Comparison of ENCODE assay signal across 25 cellular contexts in the genomic region with DNA sequence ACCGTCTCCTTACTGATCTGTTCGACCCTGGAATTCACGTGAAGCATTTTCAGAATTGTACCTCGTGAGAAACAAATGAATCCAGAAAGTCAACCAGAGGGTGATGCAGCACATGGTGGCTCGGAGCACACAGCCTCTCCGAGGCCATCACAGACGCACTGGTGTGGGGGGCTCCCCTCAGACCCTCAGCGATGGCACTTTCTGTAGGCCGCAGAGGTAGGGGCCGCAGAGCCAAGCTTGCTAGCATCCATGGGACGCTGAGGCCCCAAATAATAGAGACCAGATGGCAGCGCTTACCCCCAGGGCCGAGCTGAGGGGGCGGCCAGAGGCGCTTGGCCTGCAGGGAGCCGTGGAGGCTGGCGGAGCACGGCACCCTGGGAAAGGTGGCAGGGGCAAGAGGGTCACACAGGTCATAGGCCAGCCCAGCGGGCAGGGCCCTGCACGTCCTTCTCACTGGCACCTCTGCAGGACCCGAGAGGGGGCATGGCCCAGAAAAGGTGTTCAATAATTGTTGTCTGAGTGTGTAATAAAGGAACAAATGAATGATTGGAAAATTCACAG. TPM values are rescaled to one million over a fixed set of nuclear protein-coding genes. Genes with fewer than 3 reads are reported as not detected.
DNase-seq lines count a peak whose midpoint lies in the region; ATAC-seq, FAIRE-seq and TF ChIP-seq lines count a peak whose summit lies in the region.
"Had no signal": no experiment of that assay in that cellular context is flagged by ENCODE, and none has a peak within 500 bp of the region (broad histone marks: within the 10 kb centered on the region; RNA-seq: fewer than 3 reads in every experiment).

No MANE protein-coding gene starts in this region.

- no peak overlapping the region for H2AFZ ChIP-seq in HepG2 (ENCODE audit: low read length)
- H2AFZ ChIP-seq in neuronal stem cell (ENCODE audit: low read length), result no peak overlapping the region
- H2AFZ ChIP-seq: parathyroid adenoma had no signal

- no peak overlapping the region for H2BK5ac ChIP-seq in neuronal stem cell (ENCODE audit: low read length)

- H3K27me3 ChIP-seq in right lobe of liver (no peaks in the 10 kb centered on the region), HepG2 (ENCODE audit: control insufficient read depth in 1 of 2, insufficient read depth in 2 of 2, low read length in 2 of 2) (peaks cover 6 to 37% of the 10 kb centered on the region in 2 experiments; a peak in 4 of 5 replicates), neuronal stem cell (ENCODE audit: control insufficient read depth in 3 of 3, insufficient read depth in 3 of 3, low read depth in 1 of 3, low read length in 3 of 3) (peaks cover 0 to 28% (median 0%) of the 10 kb centered on the region in 3 experiments)
- H3K27me3 ChIP-seq: sigmoid colon had no signal

- H2BK120ac ChIP-seq in neuronal stem cell (ENCODE audit: low read depth, low read length), result no peak overlapping the region

- in situ Hi-C loops in HepG2 (cut with HindIII; ENCODE audit: extremely low pct_ligation_motif_present, low pct_unique_long_range_greater_than_20kb), result no loop called here

- TF ChIP-seq EP300 in HepG2 (IDR thresholded peaks at IDR 0.05; ENCODE audit: low read depth in 2 of 2, low read length in 2 of 2), result no peak
- TF ChIP-seq EP300 in HepG2 (CRISPR knock-in tag; IDR thresholded peaks at IDR 0.05; ENCODE audit: borderline replicate concordance), result no peak

- H3K4me3 ChIP-seq in right lobe of liver (no peak overlapping the region), HepG2 (replicated peaks in 1 of 3; ENCODE audit: insufficient read depth in 1 of 3, low read depth in 2 of 3, low read length in 3 of 3) (no peak overlapping the region), neuronal stem cell (ENCODE audit: low read length in 2 of 2) (no peak overlapping the region)
- H3K4me3 ChIP-seq: dorsolateral prefrontal cortex, sigmoid colon, SK-N-MC, upper lobe of right lung had no signal

- H4K91ac ChIP-seq in neuronal stem cell (ENCODE audit: low read depth, low read length, poor library complexity), result no peak overlapping the region

- H3K9me3 ChIP-seq in right lobe of liver (no peaks in the 10 kb centered on the region), HepG2 (ENCODE audit: low read length) (no peaks in the 10 kb centered on the region), neuronal stem cell (replicated peaks in 1 of 2; ENCODE audit: control insufficient read depth in 2 of 2, insufficient read depth in 1 of 2, low read depth in 1 of 2, low read length in 2 of 2) (peaks cover 0 to 3% of the 10 kb centered on the region in 2 donors)
- H3K9me3 ChIP-seq: sigmoid colon, upper lobe of right lung had no signal

- TF ChIP-seq CTCF in right lobe of liver (IDR thresholded peaks at IDR 0.05) (no peak), HepG2 (CRISPR knock-in tag; IDR thresholded peaks at IDR 0.05) (no peak)

- WGBS in right lobe of liver (ENCODE audit: insufficient coverage, low coverage, low lambda C conversion rate, missing lambda C conversion rate), result 80% methylated on average over 13 of the region's 21 CpGs
- WGBS in HepG2 (ENCODE audit: low lambda C conversion rate), result 51% methylated on average over 21 of the region's 21 CpGs
- WGBS in neuronal stem cell (ENCODE audit: extremely low coverage in 2 of 2, insufficient read length in 2 of 2, insufficient replicate concordance in 1 of 2), 2 donors, result no CpG with 5 or more reads among the region's 21 CpGs

- H3K4ac ChIP-seq in neuronal stem cell (ENCODE audit: low read length), result no peak overlapping the region

- H3K4me2 ChIP-seq in HepG2 (ENCODE audit: low read depth, low read length) (no peak overlapping the region), neuronal stem cell (ENCODE audit: insufficient read depth, low read length, poor library complexity, severe bottlenecking) (no peak overlapping the region)

- BruUV-seq in HepG2 (replicated peaks; lab: Mats Ljungman, UMichigan), result no TSS peak

- no peak overlapping the region for H3K27ac ChIP-seq in right lobe of liver
- H3K27ac ChIP-seq in HepG2 (ENCODE audit: extremely low read length, insufficient read depth, low read length), result no peak overlapping the region
- no peak overlapping the region for H3K27ac ChIP-seq in neuronal stem cell (replicated peaks; ENCODE audit: low read length)
- H3K27ac ChIP-seq: dorsolateral prefrontal cortex, parathyroid adenoma, RWPE1, sigmoid colon, SK-N-MC, upper lobe of right lung had no signal

- H3K23ac ChIP-seq in neuronal stem cell (ENCODE audit: low read depth, low read length, poor library complexity), result no peak overlapping the region

- TF ChIP-seq POLR2A in right lobe of liver (IDR thresholded peaks at IDR 0.05) (no peak), HepG2 (IDR thresholded peaks at IDR 0.05; ENCODE audit: insufficient read depth in 1 of 2, low read depth in 2 of 2, low read length in 2 of 2) (no peak)

- intact Hi-C loops in right lobe of liver (cut with DNase I) (loop anchor here in 1 of 2 donors (10.0 kb wide), 1 partner anchor 65 kb away; no protein-coding TSS in a partner anchor), HepG2 (cut with micrococcal nuclease; ENCODE audit: unreplicated experiment) (no loop called here)

- CTCF ChIA-PET in HepG2 (lab: Yijun Ruan, JAX; ENCODE audit: low intra/inter-chr PET ratio, low total read pairs), result no interaction called here

- H4K20me1 ChIP-seq in HepG2 (ENCODE audit: insufficient read depth, low read length), result no peaks in the 10 kb centered on the region

- no peaks in the 10 kb centered on the region for H3K4me1 ChIP-seq in right lobe of liver
- peaks cover 6% of the 10 kb centered on the region; the same call in 1 of the 2 replicates for H3K4me1 ChIP-seq in HepG2 (ENCODE audit: insufficient read depth, low read length)
- peaks cover 13 to 18% of the 10 kb centered on the region in 2 donors for H3K4me1 ChIP-seq in neuronal stem cell (ENCODE audit: control insufficient read depth in 2 of 2, insufficient read depth in 1 of 2, low read depth in 1 of 2, low read length in 2 of 2)
- H3K4me1 ChIP-seq: parathyroid adenoma had no signal

- no peak overlapping the region for H2AK5ac ChIP-seq in neuronal stem cell (ENCODE audit: low read depth, low read length)

- no peak overlapping the region for H2BK12ac ChIP-seq in neuronal stem cell (ENCODE audit: low read length)

- no peak overlapping the region for H3K14ac ChIP-seq in neuronal stem cell (ENCODE audit: low read length)

- H2BK15ac ChIP-seq in neuronal stem cell (ENCODE audit: low read length), result no peak overlapping the region

- H3K79me2 ChIP-seq in HepG2 (ENCODE audit: insufficient read depth, low read length), result no peaks in the 10 kb centered on the region
- H3K79me2 ChIP-seq: parathyroid adenoma had no signal

- no peak overlapping the region for H4K8ac ChIP-seq in neuronal stem cell (ENCODE audit: low read depth, low read length)

- H3K79me1 ChIP-seq in neuronal stem cell (ENCODE audit: low read depth, low read length), result no peaks in the 10 kb centered on the region

- FAIRE-seq in HepG2 (lab: Jason Lieb, UNC), result no peak
- FAIRE-seq in GM19239 (lab: Jason Lieb, UNC), result no peak
- FAIRE-seq: D721Med, GM12892, TTC549 had no signal

- ATAC-seq in right lobe of liver, result no peak
- ATAC-seq in HepG2, result no peak
- ATAC-seq: activated CD4-positive, alpha-beta T cell treated with anti-CD3 and anti-CD28 coated beads for 36 hours; activated CD8-positive, alpha-beta memory T cell treated with anti-CD3 and anti-CD28 coated beads, Interleukin-2, amount 10 ng/mL, durations not matched to agents 7 days and 5 days; natural killer cell; stimulated activated memory B cell treated with anti-CD40 and anti-IgM and Interleukin-4, amounts not matched to agents 10 μg/mL and 1 μg/mL and 100 μg/mL, for 72 hours; upper lobe of right lung had no signal

- H3K36me3 ChIP-seq in right lobe of liver, result no peaks in the 10 kb centered on the region
- H3K36me3 ChIP-seq in HepG2 (replicated peaks in 1 of 2; ENCODE audit: control insufficient read depth in 1 of 2, insufficient read depth in 2 of 2, low read length in 2 of 2), result no peaks in the 10 kb centered on the region
- no peaks in the 10 kb centered on the region for H3K36me3 ChIP-seq in neuronal stem cell (replicated peaks in 1 of 2; ENCODE audit: control insufficient read depth in 2 of 2, insufficient read depth in 2 of 2, low read length in 2 of 2)
- H3K36me3 ChIP-seq: sigmoid colon, upper lobe of right lung had no signal

- POLR2A ChIA-PET in HepG2 (lab: Yijun Ruan, JAX), result no interaction called here

- TF ChIP-seq RAD21 in HepG2 (CRISPR knock-in tag; IDR thresholded peaks at IDR 0.05), result no peak

- no peak overlapping the region for H3K9ac ChIP-seq in HepG2 (ENCODE audit: insufficient read depth, low read depth, low read length)
- no peak overlapping the region for H3K9ac ChIP-seq in neuronal stem cell (ENCODE audit: low read depth, low read length, poor library complexity)
- H3K9ac ChIP-seq: parathyroid adenoma had no signal

- peak in 2 of 3 donors; percentile 37 for DNase-seq in right lobe of liver
- DNase-seq in HepG2 (ENCODE audit: low spot score), result no peak
- peak; percentile 36 for DNase-seq in ecto neural progenitor cell (ENCODE audit: low spot score)
- no peak for DNase-seq in neuronal stem cell (ENCODE audit: low spot score)
- DNase-seq in GM19239 (ENCODE audit: insufficient read length, low spot score), result no peak
- DNase-seq in EL, result no peak
- no peak for DNase-seq in HPDE6-E6E7 (ENCODE audit: extremely low spot score)
- DNase-seq: activated CD4-positive, alpha-beta T cell treated with anti-CD3 and anti-CD28 coated beads for 36 hours; natural killer cell; NCI-H1417 treated with DMSO at 0.1 percent for 48 hours; NCI-H446; NCI-H82; sigmoid colon; stimulated activated CD4-positive, alpha-beta T cell treated with anti-CD3 and anti-CD28 coated beads, Interleukin-4, amount 100 ng/mL, for 4 hours; substantia nigra; upper lobe of right lung had no signal

- peak overlapping the region; percentile 62 for H3K18ac ChIP-seq in neuronal stem cell (ENCODE audit: low read length)

RNA-seq across cellular contexts. Expression of gene COL6A2, which starts 28.1 kb away (rescaled TPM):
- total RNA-seq in right lobe of liver (10 to 100 TPM; 17.3 to 81.7 (median 38.4) TPM), HepG2 (2016; rRNA removed; fragmentation: Illumina TruSeq; extraction: Trizol) (0.07 and 0.14 TPM in 2 replicates)
- not detected in 2 replicates for total RNA-seq in HepG2 (2016; cell fraction: cytosol; rRNA removed; fragmentation: Illumina TruSeq; extraction: Trizol; ENCODE audit: low read depth)
- total RNA-seq in HepG2 (2016; cell fraction: insoluble cytoplasmic fraction; rRNA removed; fragmentation: Illumina TruSeq; extraction: Trizol), result 0.06 TPM in 1 of 2 replicates, not detected in the other
- not detected in 2 replicates for total RNA-seq in HepG2 (2016; cell fraction: membrane; rRNA removed; fragmentation: Illumina TruSeq; extraction: Trizol)
- total RNA-seq in HepG2 (2016; cell fraction: nucleus; rRNA removed; fragmentation: Illumina TruSeq; extraction: Trizol), result 0.13 and 0.22 TPM in 2 replicates
- 0.41 and 1.6 TPM in 2 replicates for polyA plus RNA-seq in HepG2 (2011; rRNA removed)
- 0.27 and 0.31 TPM in 2 replicates for polyA plus RNA-seq in HepG2 (2011; cell fraction: cytosol; rRNA removed)
- 8.5 and 10.4 TPM in 2 replicates for polyA plus RNA-seq in HepG2 (2011; cell fraction: nucleus; rRNA removed)
- 0.36 and 0.81 TPM in 2 replicates for polyA plus RNA-seq in HepG2 (2012)
- not detected in 2 replicates for polyA plus RNA-seq in HepG2 (2016; cell fraction: cytosol; fragmentation: Illumina TruSeq; extraction: Trizol; ENCODE audit: low read depth)
- polyA plus RNA-seq in HepG2 (2016; cell fraction: insoluble cytoplasmic fraction; fragmentation: Illumina TruSeq; extraction: Trizol; ENCODE audit: low read depth), result not detected in 2 replicates
- polyA plus RNA-seq in HepG2 (2016; cell fraction: membrane; fragmentation: Illumina TruSeq; extraction: Trizol; ENCODE audit: low read depth), result not detected in 2 replicates
- polyA plus RNA-seq in HepG2 (2016; cell fraction: nucleus; fragmentation: Illumina TruSeq; extraction: Trizol; ENCODE audit: insufficient read depth, low read depth), result 0.48 and 0.69 TPM in 2 replicates
- 0.44 TPM in 1 of 2 replicates, not detected in the other for polyA minus RNA-seq in HepG2 (2011; rRNA and poly(A)+ RNA removed; ENCODE audit: low replicate concordance)
- polyA minus RNA-seq in HepG2 (2011; cell fraction: cytosol; rRNA and poly(A)+ RNA removed), result not detected in 2 replicates
- 0.52 and 1.2 TPM in 2 replicates for polyA minus RNA-seq in HepG2 (2011; cell fraction: nucleus; rRNA and poly(A)+ RNA removed)
- polyA plus RNA-seq in neuronal stem cell (2013, experiment 1 of 2), result 19.3 TPM
- polyA plus RNA-seq in neuronal stem cell (2013, experiment 2 of 2), result 19.1 TPM

Comparison
In these comparisons a context has a peak if more than half of its experiments do, and no peak if none do; other contexts are left out.
1. DNase-seq: peak in right lobe of liver (2 of 3) and ecto neural progenitor cell (single experiment); none in HepG2 (single experiment), neuronal stem cell (single experiment), GM19239 (single experiment), EL (single experiment) and HPDE6-E6E7 (single experiment).
2. RNA of gene COL6A2, which starts 28.1 kb away (total RNA-seq): 17.3 to 81.7 TPM in right lobe of liver; 0.06 to 0.22 TPM in HepG2; every median in the first group is over 10 times any median in the second.